Comparison of ENCODE assay signal across 8 cellular contexts in the genomic region with DNA sequence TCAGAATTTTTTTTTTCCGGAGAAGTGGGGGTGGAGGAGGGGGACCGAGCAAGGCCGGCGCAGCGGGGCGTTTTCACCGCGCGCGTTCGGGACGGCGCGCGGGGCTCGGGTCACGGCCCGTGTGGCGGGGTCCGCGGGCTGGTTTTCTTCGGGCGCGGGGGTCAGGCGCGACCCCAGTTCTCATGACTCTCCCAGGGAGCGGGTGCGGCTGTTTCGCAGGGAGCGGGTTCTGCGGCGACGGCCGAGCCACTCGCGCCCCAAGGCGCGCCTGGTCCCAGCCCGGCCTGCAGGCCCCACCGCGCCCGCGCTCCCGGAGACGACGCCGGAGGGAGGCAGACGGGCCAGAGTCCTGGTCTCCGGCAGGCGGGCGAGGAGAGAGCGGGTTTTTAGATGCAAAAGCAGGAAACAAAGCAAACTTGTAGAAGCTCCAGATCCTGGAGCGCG. TPM values are rescaled to one million over a fixed set of nuclear protein-coding genes. Genes with fewer than 3 reads are reported as not detected.
A peak's percentile ranks its signal among the peaks of the same experiment; 100 is the strongest.
DNase-seq lines count a peak whose midpoint lies in the region; ATAC-seq, FAIRE-seq and TF ChIP-seq lines count a peak whose summit lies in the region.

No MANE protein-coding gene starts in this region.

- H3K4me2 ChIP-seq in endothelial cell of umbilical vein (ENCODE audit: insufficient read depth, low read length): peak overlapping the region; percentile 91

- no peaks in the 10 kb centered on the region for H4K20me1 ChIP-seq in endothelial cell of umbilical vein (replicated peaks; ENCODE audit: control insufficient read depth, extremely low read depth, insufficient read depth, low read length)

- peak overlapping the region; percentile 85 to 99 (median 97) for H3K4me3 Mint-ChIP-seq in nephron

- H3K27me3 ChIP-seq in endothelial cell of umbilical vein (ENCODE audit: control insufficient read depth in 2 of 2, insufficient read depth in 2 of 2, low read length in 2 of 2): no peaks in the 10 kb centered on the region

- intact Hi-C loops in endothelial cell of umbilical vein (cut with micrococcal nuclease): no loop called here

- no peaks in the 10 kb centered on the region for H3K9me3 ChIP-seq in endothelial cell of umbilical vein (replicated peaks; ENCODE audit: control insufficient read depth, insufficient read depth, low read length)

- peaks cover 43% of the 10 kb centered on the region for H3K4me1 ChIP-seq in endothelial cell of umbilical vein (ENCODE audit: control insufficient read depth, extremely low read depth, insufficient read depth, low read length)

- FAIRE-seq in endothelial cell of umbilical vein (lab: Jason Lieb, UNC): no peak

- peak overlapping the region in 2 of 3 experiments; percentile 77 to 100 for H3K27ac Mint-ChIP-seq in nephron

- H3K9me1 ChIP-seq in endothelial cell of umbilical vein (replicated peaks; ENCODE audit: control insufficient read depth, extremely low read depth, insufficient read depth, low read length): no peaks in the 10 kb centered on the region

- no peak for TF ChIP-seq POLR2A in NB4 (IDR thresholded peaks at IDR 0.05; ENCODE audit: extremely low read depth, insufficient read length)
- no peak for TF ChIP-seq POLR2A in endothelial cell of umbilical vein (IDR thresholded peaks at IDR 0.05; ENCODE audit: low read depth, low read length)

- peak overlapping the region; percentile 81 for H3K9ac ChIP-seq in endothelial cell of umbilical vein (replicated peaks; ENCODE audit: extremely low read depth, insufficient read depth, low read length)

- peak overlapping the region; percentile 69 for H3K4me3 ChIP-seq in AG04449 (ENCODE audit: low read depth, low read length)
- peak overlapping the region; percentile 76 for H3K4me3 ChIP-seq in NB4 (ENCODE audit: low read depth, low read length)
- H3K4me3 ChIP-seq in endothelial cell of umbilical vein (replicated peaks in 1 of 3; ENCODE audit: insufficient read depth in 1 of 3, low read depth in 1 of 3, low read length in 3 of 3): peak overlapping the region; percentile 60 to 77 (median 76)

- H3K27me3 Mint-ChIP-seq in nephron (ENCODE audit: low read depth): peaks cover 3% of the 10 kb centered on the region

- dilution Hi-C loops in endothelial cell of umbilical vein (cut with MboI; ENCODE audit: extremely low pct_ligation_motif_present, low sequenced_read_pairs): no loop called here

- H3K36me3 ChIP-seq in endothelial cell of umbilical vein (ENCODE audit: control insufficient read depth in 2 of 2, extremely low read depth in 1 of 2, insufficient read depth in 2 of 2, low read length in 2 of 2): peaks cover 0 to 4% of the 10 kb centered on the region in 2 experiments

- peaks cover 48% of the 10 kb centered on the region for H3K79me2 ChIP-seq in endothelial cell of umbilical vein (ENCODE audit: control insufficient read depth, insufficient read depth, low read length)

- DNase-seq in AG04449 (ENCODE audit: low read depth, low spot score) (no peak), NB4 (ENCODE audit: low read depth) (no peak), endothelial cell of umbilical vein (ENCODE audit: low read depth, low spot score) (no peak), GM19238 (ENCODE audit: insufficient read length, low spot score) (no peak)
- DNase-seq in activated CD8-positive, alpha-beta memory T cell treated with anti-CD3 and anti-CD28 coated beads, Interleukin-2, amount 50 U/mL, for 48 hours: no peak

- no peaks in the 10 kb centered on the region for H3K36me3 Mint-ChIP-seq in nephron (ENCODE audit: low read depth)

- POLR2A ChIA-PET in AG04449 (lab: Yijun Ruan, JAX) (interaction anchor here (0.9 to 1.9 kb wide), 5 partner anchors 26 to 115 kb away, joined by 3 to 12 read pairs (median 4); a partner anchor contains a TSS), endothelial cell of umbilical vein (lab: Charles Lee) (interaction anchor here (1.3 to 1.6 kb wide), 2 partner anchors 116 kb away, joined by 6 to 10 read pairs; a partner anchor contains a TSS)

- no peaks in the 10 kb centered on the region for H3K9me3 Mint-ChIP-seq in nephron

- peaks cover 45% of the 10 kb centered on the region for H3K4me1 Mint-ChIP-seq in nephron

- H3K27ac ChIP-seq in endothelial cell of umbilical vein (ENCODE audit: insufficient read depth, low read depth, low read length): peak overlapping the region; percentile 85

- no TSS peak for BruUV-seq in endothelial cell of umbilical vein (replicated peaks; lab: Mats Ljungman, UMichigan)

- TF ChIP-seq CTCF in AG04449 (IDR thresholded peaks at IDR 0.05; ENCODE audit: insufficient read depth, low read length, missing control alignments) (no peak), NB4 (IDR thresholded peaks at IDR 0.05; ENCODE audit: low read depth, low read length) (no peak), endothelial cell of umbilical vein (IDR thresholded peaks at IDR 0.05; ENCODE audit: extremely low read depth in 1 of 2, insufficient read depth in 1 of 2, low read depth in 1 of 2, low read length in 2 of 2) (no peak), nephron (IDR thresholded peaks at IDR 0.05; ENCODE audit: unreplicated experiment in 3 of 3) (no peak)

- CTCF ChIA-PET in AG04449 (lab: Yijun Ruan, JAX) (interaction anchor here (1.7 to 4.7 kb wide), 5 partner anchors 76 to 142 kb away, joined by 6 to 33 read pairs (median 20); no protein-coding TSS in a partner anchor), endothelial cell of umbilical vein (lab: Charles Lee) (interaction anchor here (0.9 to 7.3 kb wide), 7 partner anchors 13 to 141 kb away, joined by 3 to 58 read pairs (median 5); no protein-coding TSS in a partner anchor)

- ATAC-seq in GM18870 (IDR thresholded peaks at IDR 0.05; ENCODE audit: unreplicated experiment) (no peak), HG02588 (IDR thresholded peaks at IDR 0.05; ENCODE audit: unreplicated experiment) (no peak)

- peak overlapping the region; percentile 53 for H2AFZ ChIP-seq in endothelial cell of umbilical vein (ENCODE audit: low read depth, low read length)

TF ChIP-seq in endothelial cell of umbilical vein, 7 proteins besides CTCF, POLR2A, EP300 and RAD21:
- TF ChIP-seq FOS (IDR thresholded peaks at IDR 0.05; ENCODE audit: borderline replicate concordance, insufficient read depth, low read length) (no peak), GATA2 (IDR thresholded peaks at IDR 0.05; ENCODE audit: insufficient read depth, insufficient read length, low read depth, low read length) (no peak), MYC (IDR thresholded peaks at IDR 0.05; ENCODE audit: low read depth, low read length) (no peak), EZH2 (IDR thresholded peaks at IDR 0.05; ENCODE audit: borderline replicate concordance, low read depth, low read length, severe bottlenecking) (no peak), POLR2AphosphoS5 (IDR thresholded peaks at IDR 0.05; ENCODE audit: insufficient read depth, low read depth, low read length) (no peak), JUN (IDR thresholded peaks at IDR 0.05; ENCODE audit: borderline replicate concordance, insufficient read depth, insufficient read length, low read depth) (no peak)
- TF ChIP-seq, protein P1, sequence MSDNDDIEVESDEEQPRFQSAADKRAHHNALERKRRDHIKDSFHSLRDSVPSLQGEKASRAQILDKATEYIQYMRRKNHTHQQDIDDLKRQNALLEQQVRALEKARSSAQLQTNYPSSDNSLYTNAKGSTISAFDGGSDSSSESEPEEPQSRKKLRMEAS (IDR thresholded peaks at IDR 0.05; ENCODE audit: insufficient read depth, insufficient read length): no peak
TF ChIP-seq in endothelial cell of umbilical vein: peak in this region for 0.

RNA-seq across cellular contexts. Expression of a gene that starts 1.0 kb away (rescaled TPM):
- total RNA-seq in endothelial cell of umbilical vein: 10.3 and 11.6 TPM in 2 replicates
- 4.7 and 7.1 TPM in 2 replicates for polyA plus RNA-seq in endothelial cell of umbilical vein
- polyA plus RNA-seq in endothelial cell of umbilical vein (2011; cell fraction: cytosol; rRNA removed): 3.4 and 5.1 TPM in 2 replicates
- polyA plus RNA-seq in endothelial cell of umbilical vein (2011; cell fraction: nucleus; rRNA removed): 15.2 and 19.3 TPM in 2 replicates
- polyA plus RNA-seq in endothelial cell of umbilical vein (2012): 3.5 and 3.7 TPM in 2 replicates
- 7.4 and 14.0 TPM in 2 replicates for polyA minus RNA-seq in endothelial cell of umbilical vein
- polyA minus RNA-seq in endothelial cell of umbilical vein (2011; cell fraction: cytosol; rRNA and poly(A)+ RNA removed): 8.7 TPM
- polyA minus RNA-seq in endothelial cell of umbilical vein (2011; cell fraction: nucleus; rRNA and poly(A)+ RNA removed): 3.3 and 10.0 TPM in 2 replicates
